Comparison of ENCODE assay signal across 1 cellular context in the genomic region with DNA sequence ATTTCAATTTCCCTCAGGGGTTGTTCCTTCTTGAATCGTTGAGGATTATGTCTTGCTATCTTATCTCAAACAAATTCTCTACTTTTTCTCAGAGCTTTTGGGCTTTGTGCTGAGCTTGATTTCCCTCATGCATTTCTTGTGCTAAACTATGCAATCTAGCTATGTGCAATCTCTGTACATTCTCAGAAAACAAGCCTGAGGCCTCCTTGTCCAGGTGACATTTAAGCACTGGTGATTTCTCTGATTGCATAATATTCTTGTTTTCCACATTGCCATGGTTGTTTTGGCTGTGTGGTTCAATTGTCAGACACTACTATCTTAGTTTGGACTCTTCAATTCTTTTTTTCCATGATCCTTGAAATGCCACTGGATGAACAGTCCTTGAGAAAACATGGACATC.
A peak's percentile ranks its signal among the peaks of the same experiment; 100 is the strongest.
TF ChIP-seq lines count a peak whose summit lies in the region.

No MANE protein-coding gene starts in this region.

TF ChIP-seq in K562, 482 proteins besides CTCF, POLR2A, EP300 and RAD21:
- no peak for TF ChIP-seq KDM2B (CRISPR knock-in tag; IDR thresholded peaks at IDR 0.05)
- TF ChIP-seq ZNF184 (CRISPR knock-in tag; IDR thresholded peaks at IDR 0.05), result no peak
- TF ChIP-seq, protein P1, sequence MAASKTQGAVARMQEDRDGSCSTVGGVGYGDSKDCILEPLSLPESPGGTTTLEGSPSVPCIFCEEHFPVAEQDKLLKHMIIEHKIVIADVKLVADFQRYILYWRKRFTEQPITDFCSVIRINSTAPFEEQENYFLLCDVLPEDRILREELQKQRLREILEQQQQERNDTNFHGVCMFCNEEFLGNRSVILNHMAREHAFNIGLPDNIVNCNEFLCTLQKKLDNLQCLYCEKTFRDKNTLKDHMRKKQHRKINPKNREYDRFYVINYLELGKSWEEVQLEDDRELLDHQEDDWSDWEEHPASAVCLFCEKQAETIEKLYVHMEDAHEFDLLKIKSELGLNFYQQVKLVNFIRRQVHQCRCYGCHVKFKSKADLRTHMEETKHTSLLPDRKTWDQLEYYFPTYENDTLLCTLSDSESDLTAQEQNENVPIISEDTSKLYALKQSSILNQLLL (CRISPR knock-in tag; IDR thresholded peaks at IDR 0.05; ENCODE audit: borderline replicate concordance), result no peak
- no peak for TF ChIP-seq ZNF764 (CRISPR knock-in tag; IDR thresholded peaks at IDR 0.05; ENCODE audit: low read depth)
- TF ChIP-seq CEBPB (tag; IDR thresholded peaks at IDR 0.05), result peak; percentile 72
- TF ChIP-seq ESRRB (CRISPR knock-in tag; IDR thresholded peaks at IDR 0.05; ENCODE audit: borderline replicate concordance), result no peak
- no peak for TF ChIP-seq EGR1 (conservative IDR thresholded peaks at IDR 0.05)
- no peak for TF ChIP-seq ZNF134 (CRISPR knock-in tag; conservative IDR thresholded peaks at IDR 0.05)
- TF ChIP-seq, protein P2, sequence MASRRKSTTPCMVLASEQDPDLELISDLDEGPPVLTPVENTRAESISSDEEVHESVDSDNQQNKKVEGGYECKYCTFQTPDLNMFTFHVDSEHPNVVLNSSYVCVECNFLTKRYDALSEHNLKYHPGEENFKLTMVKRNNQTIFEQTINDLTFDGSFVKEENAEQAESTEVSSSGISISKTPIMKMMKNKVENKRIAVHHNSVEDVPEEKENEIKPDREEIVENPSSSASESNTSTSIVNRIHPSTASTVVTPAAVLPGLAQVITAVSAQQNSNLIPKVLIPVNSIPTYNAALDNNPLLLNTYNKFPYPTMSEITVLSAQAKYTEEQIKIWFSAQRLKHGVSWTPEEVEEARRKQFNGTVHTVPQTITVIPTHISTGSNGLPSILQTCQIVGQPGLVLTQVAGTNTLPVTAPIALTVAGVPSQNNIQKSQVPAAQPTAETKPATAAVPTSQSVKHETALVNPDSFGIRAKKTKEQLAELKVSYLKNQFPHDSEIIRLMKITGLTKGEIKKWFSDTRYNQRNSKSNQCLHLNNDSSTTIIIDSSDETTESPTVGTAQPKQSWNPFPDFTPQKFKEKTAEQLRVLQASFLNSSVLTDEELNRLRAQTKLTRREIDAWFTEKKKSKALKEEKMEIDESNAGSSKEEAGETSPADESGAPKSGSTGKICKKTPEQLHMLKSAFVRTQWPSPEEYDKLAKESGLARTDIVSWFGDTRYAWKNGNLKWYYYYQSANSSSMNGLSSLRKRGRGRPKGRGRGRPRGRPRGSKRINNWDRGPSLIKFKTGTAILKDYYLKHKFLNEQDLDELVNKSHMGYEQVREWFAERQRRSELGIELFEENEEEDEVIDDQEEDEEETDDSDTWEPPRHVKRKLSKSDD (conservative IDR thresholded peaks at IDR 0.05; ENCODE audit: low read length), result no peak
- TF ChIP-seq, protein P3, sequence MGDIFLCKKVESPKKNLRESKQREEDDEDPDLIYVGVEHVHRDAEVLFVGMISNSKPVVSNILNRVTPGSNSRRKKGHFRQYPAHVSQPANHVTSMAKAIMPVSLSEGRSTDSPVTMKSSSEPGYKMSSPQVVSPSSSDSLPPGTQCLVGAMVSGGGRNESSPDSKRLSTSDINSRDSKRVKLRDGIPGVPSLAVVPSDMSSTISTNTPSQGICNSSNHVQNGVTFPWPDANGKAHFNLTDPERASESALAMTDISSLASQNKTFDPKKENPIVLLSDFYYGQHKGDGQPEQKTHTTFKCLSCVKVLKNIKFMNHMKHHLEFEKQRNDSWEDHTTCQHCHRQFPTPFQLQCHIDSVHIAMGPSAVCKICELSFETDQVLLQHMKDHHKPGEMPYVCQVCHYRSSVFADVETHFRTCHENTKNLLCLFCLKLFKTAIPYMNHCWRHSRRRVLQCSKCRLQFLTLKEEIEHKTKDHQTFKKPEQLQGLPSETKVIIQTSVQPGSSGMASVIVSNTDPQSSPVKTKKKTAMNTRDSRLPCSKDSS (IDR thresholded peaks at IDR 0.05; ENCODE audit: low read depth, partially characterized antibody), result no peak
- no peak for TF ChIP-seq DDX20 (tag; IDR thresholded peaks at IDR 0.05; ENCODE audit: low read depth)
- TF ChIP-seq, protein P4, sequence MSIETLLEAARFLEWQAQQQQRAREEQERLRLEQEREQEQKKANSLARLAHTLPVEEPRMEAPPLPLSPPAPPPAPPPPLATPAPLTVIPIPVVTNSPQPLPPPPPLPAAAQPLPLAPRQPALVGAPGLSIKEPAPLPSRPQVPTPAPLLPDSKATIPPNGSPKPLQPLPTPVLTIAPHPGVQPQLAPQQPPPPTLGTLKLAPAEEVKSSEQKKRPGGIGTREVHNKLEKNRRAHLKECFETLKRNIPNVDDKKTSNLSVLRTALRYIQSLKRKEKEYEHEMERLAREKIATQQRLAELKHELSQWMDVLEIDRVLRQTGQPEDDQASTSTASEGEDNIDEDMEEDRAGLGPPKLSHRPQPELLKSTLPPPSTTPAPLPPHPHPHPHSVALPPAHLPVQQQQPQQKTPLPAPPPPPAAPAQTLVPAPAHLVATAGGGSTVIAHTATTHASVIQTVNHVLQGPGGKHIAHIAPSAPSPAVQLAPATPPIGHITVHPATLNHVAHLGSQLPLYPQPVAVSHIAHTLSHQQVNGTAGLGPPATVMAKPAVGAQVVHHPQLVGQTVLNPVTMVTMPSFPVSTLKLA (conservative IDR thresholded peaks at IDR 0.05), result no peak
- TF ChIP-seq MEF2D (tag; conservative IDR thresholded peaks at IDR 0.05; ENCODE audit: low read depth), result no peak
- no peak for TF ChIP-seq SRSF1 (IDR thresholded peaks at IDR 0.05; ENCODE audit: low read depth, low read length)
- TF ChIP-seq, protein P5, sequence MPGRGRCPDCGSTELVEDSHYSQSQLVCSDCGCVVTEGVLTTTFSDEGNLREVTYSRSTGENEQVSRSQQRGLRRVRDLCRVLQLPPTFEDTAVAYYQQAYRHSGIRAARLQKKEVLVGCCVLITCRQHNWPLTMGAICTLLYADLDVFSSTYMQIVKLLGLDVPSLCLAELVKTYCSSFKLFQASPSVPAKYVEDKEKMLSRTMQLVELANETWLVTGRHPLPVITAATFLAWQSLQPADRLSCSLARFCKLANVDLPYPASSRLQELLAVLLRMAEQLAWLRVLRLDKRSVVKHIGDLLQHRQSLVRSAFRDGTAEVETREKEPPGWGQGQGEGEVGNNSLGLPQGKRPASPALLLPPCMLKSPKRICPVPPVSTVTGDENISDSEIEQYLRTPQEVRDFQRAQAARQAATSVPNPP (IDR thresholded peaks at IDR 0.05; ENCODE audit: borderline replicate concordance, insufficient read depth, insufficient read length), result no peak
- TF ChIP-seq CEBPG (CRISPR knock-in tag; IDR thresholded peaks at IDR 0.05), result no peak
- TF ChIP-seq CEBPG (tag; conservative IDR thresholded peaks at IDR 0.05 in 1 of 2, IDR thresholded peaks at IDR 0.05 in 1 of 2), result 0 out of 4 replicates have a peak, but pooled peaks of 1 of the 2 experiments have one; percentile 31
- no peak for TF ChIP-seq L3MBTL2 (IDR thresholded peaks at IDR 0.05)
